10 cellular contexts compared by ENCODE assay signal in the genomic region with DNA sequence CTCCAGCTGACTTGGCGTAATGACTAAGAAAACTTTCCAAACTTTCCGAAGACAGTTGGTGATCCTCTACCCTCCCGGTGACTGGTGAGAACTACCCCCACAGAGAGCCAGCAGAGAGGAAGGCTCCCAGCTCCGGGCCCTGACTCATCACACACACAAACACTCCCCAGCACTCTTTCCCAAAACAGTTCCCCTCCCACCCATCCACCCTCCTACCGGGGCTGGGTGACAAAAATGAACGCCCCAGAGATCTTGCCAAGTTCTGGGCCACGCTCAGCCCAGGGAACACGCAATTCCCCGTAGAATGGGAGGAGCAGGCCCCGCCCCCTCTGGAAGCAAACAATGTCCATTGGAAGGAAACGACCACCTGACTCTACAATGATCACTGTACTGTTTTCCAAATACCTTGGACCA. TPM values are rescaled to one million over a fixed set of nuclear protein-coding genes. Genes with fewer than 3 reads are reported as not detected.
DNase-seq lines count a peak whose midpoint lies in the region; ATAC-seq and TF ChIP-seq lines count a peak whose summit lies in the region.
"Had no signal": no experiment of that assay in that cellular context is flagged by ENCODE, and none has a peak within 500 bp of the region (broad histone marks: within the 10 kb centered on the region; RNA-seq: fewer than 3 reads in every experiment).

No MANE protein-coding gene starts in this region.

- H3K4me3 ChIP-seq in AG10803 (ENCODE audit: low read length) (peak overlapping the region; percentile 52), ovary (no peak overlapping the region)

- DNase-seq in AG10803 (ENCODE audit: low read depth) (peak; percentile 94), RPMI7951 (ENCODE audit: low read depth) (peak; percentile 95), fibroblast of peridontal ligament (ENCODE audit: extremely low read depth) (peak; percentile 85), ovary (peak; percentile 87 to 93 (median 89)), NCI-H774 (lab: John Stamatoyannopoulos, UW) (no peak), NCI-H82 (lab: John Stamatoyannopoulos, UW) (no peak)
- DNase-seq in stimulated activated naive B cell treated with anti-CD40 and anti-IgM and Interleukin-4, amounts not matched to agents 10 μg/mL and 1 μg/mL and 100 μg/mL, for 72 hours, result no peak
- DNase-seq in activated naive CD4-positive, alpha-beta T cell treated with anti-CD3 and anti-CD28 coated beads, Interleukin-2, amount 50 U/mL, for 72 hours (ENCODE audit: low spot score in 2 of 2), result no peak
- DNase-seq: stimulated activated CD4-positive, alpha-beta T cell treated with anti-CD3 and anti-CD28 coated beads, Interleukin-4, amount 100 ng/mL, for 4 hours had no signal

- TF ChIP-seq EP300 in ovary (IDR thresholded peaks at IDR 0.05), result peak; percentile 53

- no peak overlapping the region for H3K27ac Mint-ChIP-seq in stimulated activated naive B cell treated with anti-CD40 and anti-IgM and Interleukin-4, amounts not matched to agents 10 μg/mL and 1 μg/mL and 100 μg/mL, for 72 hours
- H3K27ac Mint-ChIP-seq in activated naive CD4-positive, alpha-beta T cell treated with anti-CD3 and anti-CD28 coated beads, Interleukin-2, amount 50 U/mL, for 72 hours, result no peak overlapping the region
- H3K27ac Mint-ChIP-seq: activated T-helper 2 cell treated with anti-CD3 and anti-CD28 coated beads, Interferon-gamma antibody, Interleukin-2, Interleukin-4, amounts not matched to agents 10 μg/mL and 5 μg/mL and 100 μg/mL, durations not matched to agents 14 hours and 24 hours and 36 hours had no signal

- 11 to 14% (median 13%) methylated on average over 11 of the region's 11 CpGs for WGBS in ovary, 3 donors

- no peaks in the 10 kb centered on the region for H3K36me3 Mint-ChIP-seq in stimulated activated naive B cell treated with anti-CD40 and anti-IgM and Interleukin-4, amounts not matched to agents 10 μg/mL and 1 μg/mL and 100 μg/mL, for 72 hours
- H3K36me3 Mint-ChIP-seq in activated naive CD4-positive, alpha-beta T cell treated with anti-CD3 and anti-CD28 coated beads, Interleukin-2, amount 50 U/mL, for 72 hours, result no peaks in the 10 kb centered on the region

- peaks cover 0 to 4% of the 10 kb centered on the region in 2 donors for H3K4me1 Mint-ChIP-seq in stimulated activated naive B cell treated with anti-CD40 and anti-IgM and Interleukin-4, amounts not matched to agents 10 μg/mL and 1 μg/mL and 100 μg/mL, for 72 hours

- ATAC-seq in stimulated activated naive B cell treated with anti-CD40 and anti-IgM and Interleukin-4, amounts not matched to agents 10 μg/mL and 1 μg/mL and 100 μg/mL, for 72 hours (replicated peaks), result no peak
- ATAC-seq in activated naive CD4-positive, alpha-beta T cell treated with anti-CD3 and anti-CD28 coated beads, Interleukin-2, amount 50 U/mL, for 72 hours, result no peak

- no peaks in the 10 kb centered on the region for H3K9me3 ChIP-seq in ovary

- TF ChIP-seq CTCF in AG10803 (conservative IDR thresholded peaks at IDR 0.05; ENCODE audit: low read length) (no peak), ovary (IDR thresholded peaks at IDR 0.05) (no peak)

- H3K9me3 Mint-ChIP-seq in stimulated activated naive B cell treated with anti-CD40 and anti-IgM and Interleukin-4, amounts not matched to agents 10 μg/mL and 1 μg/mL and 100 μg/mL, for 72 hours, result no peaks in the 10 kb centered on the region
- H3K9me3 Mint-ChIP-seq in activated naive CD4-positive, alpha-beta T cell treated with anti-CD3 and anti-CD28 coated beads, Interleukin-2, amount 50 U/mL, for 72 hours, result no peaks in the 10 kb centered on the region
- H3K9me3 Mint-ChIP-seq: activated T-helper 2 cell treated with anti-CD3 and anti-CD28 coated beads, Interferon-gamma antibody, Interleukin-2, Interleukin-4, amounts not matched to agents 10 μg/mL and 5 μg/mL and 100 μg/mL, durations not matched to agents 14 hours and 24 hours and 36 hours had no signal

- no peaks in the 10 kb centered on the region for H3K36me3 ChIP-seq in ovary

- H3K4me3 Mint-ChIP-seq in stimulated activated naive B cell treated with anti-CD40 and anti-IgM and Interleukin-4, amounts not matched to agents 10 μg/mL and 1 μg/mL and 100 μg/mL, for 72 hours, result no peak overlapping the region

- H3K27me3 Mint-ChIP-seq in stimulated activated naive B cell treated with anti-CD40 and anti-IgM and Interleukin-4, amounts not matched to agents 10 μg/mL and 1 μg/mL and 100 μg/mL, for 72 hours, result peaks cover 34 to 45% of the 10 kb centered on the region in 2 donors

- TF ChIP-seq POLR2A in ovary (IDR thresholded peaks at IDR 0.05), result no peak

- H3K27ac ChIP-seq in ovary, result peak overlapping the region; percentile 63 to 66

- intact Hi-C loops in ovary (cut with DNase I), result loop anchor here in 3 of 4 donors (5.0 kb wide), 3 partner anchors 75 to 95 kb away; partner anchors contain the start of gene IGSF9B (in 1 of the 3)

- H3K4me1 ChIP-seq in ovary (ENCODE audit: insufficient read depth), result peaks cover 5% of the 10 kb centered on the region

- no peaks in the 10 kb centered on the region for H3K27me3 ChIP-seq in ovary

RNA-seq across cellular contexts. Expression of gene JAM3, which starts 21.3 kb away (rescaled TPM):
- 49.1 and 51.9 TPM in 2 replicates for total RNA-seq in RPMI7951 (2014; rRNA removed; shearing (Covaris generic))
- 10 to 100 TPM; 32.5 to 95.0 (median 72.3) TPM for total RNA-seq in ovary
- polyA plus RNA-seq in ovary, result 10 to 100 TPM; 43.1 to 86.5 TPM
- total RNA-seq in activated naive CD4-positive, alpha-beta T cell treated with anti-CD3 and anti-CD28 coated beads, Interleukin-2, amount 50 U/mL, for 72 hours, result 10 to 100 TPM in 1 of 2 donors, under 1 TPM in 1; 0.98 to 17.7 TPM

Comparison
In these comparisons a context has a peak if more than half of its experiments do, and no peak if none do; other contexts are left out.
1. DNase-seq: peak in AG10803 (single experiment), RPMI7951 (single experiment), fibroblast of peridontal ligament (single experiment) and ovary (5 of 5); none in NCI-H774 (single experiment), stimulated activated naive B cell treated with anti-CD40 and anti-IgM and Interleukin-4, amounts not matched to agents 10 μg/mL and 1 μg/mL and 100 μg/mL, for 72 hours (single experiment), NCI-H82 (single experiment) and activated naive CD4-positive, alpha-beta T cell treated with anti-CD3 and anti-CD28 coated beads, Interleukin-2, amount 50 U/mL, for 72 hours (0 of 2).